ENCODE assay signal across 7 cellular contexts in the genomic region with DNA sequence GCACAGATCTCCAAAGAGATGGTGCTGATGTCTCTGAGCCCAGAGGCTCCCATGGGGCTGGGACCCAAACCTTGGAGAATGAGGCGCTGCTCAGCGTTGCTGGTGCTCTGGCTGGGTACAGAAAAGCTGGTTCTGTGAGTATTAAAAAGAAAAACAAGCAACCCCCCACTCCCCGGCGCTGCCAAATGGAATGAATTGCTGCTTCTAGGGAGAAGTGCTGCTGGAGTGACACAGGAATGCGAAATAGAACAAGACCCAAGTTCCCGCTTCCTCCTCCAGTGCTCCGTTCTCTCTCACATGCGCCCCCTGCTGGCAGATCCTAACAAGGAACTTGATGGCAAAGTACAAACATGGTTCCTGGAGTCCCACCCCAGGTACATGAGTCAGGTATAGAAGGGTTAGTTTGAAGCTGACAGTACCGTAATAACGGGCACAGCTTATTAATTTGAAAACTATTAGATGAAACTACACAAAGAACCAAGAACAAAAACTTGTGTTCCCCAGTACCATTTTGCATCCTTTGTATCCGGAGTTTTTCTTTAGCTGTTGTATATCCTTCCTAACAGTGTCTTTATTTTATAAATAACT. TPM values are rescaled to one million over a fixed set of nuclear protein-coding genes. Genes with fewer than 3 reads are reported as not detected.
DNase-seq lines count a peak whose midpoint lies in the region; ATAC-seq and TF ChIP-seq lines count a peak whose summit lies in the region.

No MANE protein-coding gene starts in this region.

- H3K4me3 ChIP-seq in heart left ventricle (peak overlapping the region in 2 of 12 donors; percentile 23 to 25), uterus (no peak overlapping the region)

- no peaks in the 10 kb centered on the region for H3K27me3 ChIP-seq in heart left ventricle
- H3K27me3 ChIP-seq in uterus = no peaks in the 10 kb centered on the region

- no peaks in the 10 kb centered on the region for H3K9me3 ChIP-seq in heart left ventricle
- no peaks in the 10 kb centered on the region for H3K9me3 ChIP-seq in uterus

- H3K4me1 Mint-ChIP-seq in T-cell = peaks cover 27 to 33% (median 32%) of the 10 kb centered on the region in 3 donors
- peaks cover 35% of the 10 kb centered on the region for H3K4me1 Mint-ChIP-seq in activated naive CD8-positive, alpha-beta T cell treated with anti-CD3 and anti-CD28 coated beads, Interleukin-2, amount 50 U/mL, for 24 hours

- H3K9me3 Mint-ChIP-seq in T-cell = no peaks in the 10 kb centered on the region
- H3K9me3 Mint-ChIP-seq in activated naive CD8-positive, alpha-beta T cell treated with anti-CD3 and anti-CD28 coated beads, Interleukin-2, amount 50 U/mL, for 24 hours = no peaks in the 10 kb centered on the region

- 17 to 21% (median 18%) methylated on average over 11 of the region's 11 CpGs for WGBS in heart left ventricle, 4 donors

- H3K27me3 Mint-ChIP-seq in T-cell = no peaks in the 10 kb centered on the region
- peaks cover 3% of the 10 kb centered on the region for H3K27me3 Mint-ChIP-seq in activated naive CD8-positive, alpha-beta T cell treated with anti-CD3 and anti-CD28 coated beads, Interleukin-2, amount 50 U/mL, for 24 hours

- peak overlapping the region in 1 of 2 donors; percentile 18 for H3K27ac Mint-ChIP-seq in T-cell
- peak overlapping the region; percentile 72 for H3K27ac Mint-ChIP-seq in activated naive CD8-positive, alpha-beta T cell treated with anti-CD3 and anti-CD28 coated beads, Interleukin-2, amount 50 U/mL, for 24 hours

- H3K36me3 ChIP-seq in heart left ventricle = peaks cover 0 to 10% (median 9%) of the 10 kb centered on the region in 9 donors
- no peaks in the 10 kb centered on the region for H3K36me3 ChIP-seq in uterus

- ATAC-seq in T-cell (replicated peaks in 1 of 4) = peak; percentile 33 to 55 (median 50)
- peak; percentile 79 for ATAC-seq in activated naive CD8-positive, alpha-beta T cell treated with anti-CD3 and anti-CD28 coated beads, Interleukin-2, amount 50 U/mL, for 24 hours
- ATAC-seq in heart left ventricle = peak in 3 of 4 donors; percentile 56 to 62 (median 59)

- intact Hi-C loops in heart left ventricle (cut with DNase I) (loop anchor here (1.0 to 2.0 kb wide), 3 partner anchors 28 to 84 kb away; partner anchors contain the start of gene STAU1 (in 1 of the 10)), uterus (cut with DNase I; ENCODE audit: low total_unique reads) (loop anchor here (5.0 kb wide), 1 partner anchor 85 kb away; no protein-coding TSS in a partner anchor)

- CTCF ChIA-PET in T-cell (lab: Charles Lee) = interaction anchor here (0.6 to 4.3 kb wide), 21 partner anchors 12 to 140 kb away, joined by 3 to 70 read pairs (median 4); partner anchors contain the start of gene STAU1 (in 1 of the 2)

- H3K4me3 Mint-ChIP-seq in T-cell = peak overlapping the region; percentile 25 to 48 (median 31)
- H3K4me3 Mint-ChIP-seq in activated naive CD8-positive, alpha-beta T cell treated with anti-CD3 and anti-CD28 coated beads, Interleukin-2, amount 50 U/mL, for 24 hours = peak overlapping the region; percentile 38

- DNase-seq in GM13977 (ENCODE audit: low spot score) (peak; percentile 68), NCI-H187 (lab: John Stamatoyannopoulos, UW) (peak; percentile 68 to 83), T-cell (peak; percentile 70 to 97 (median 88)), heart left ventricle (peak; percentile 90 to 95 (median 93)), pulmonary artery endothelial cell (ENCODE audit: low read depth, low spot score) (peak; percentile 63), uterus (peak; percentile 90 to 95)
- peak; percentile 98 for DNase-seq in activated naive CD8-positive, alpha-beta T cell treated with anti-CD3 and anti-CD28 coated beads, Interleukin-2, amount 50 U/mL, for 24 hours

- in situ Hi-C loops in GM13977 (cut with MboI; ENCODE audit: low pct_unique_long_range_greater_than_20kb, low sequenced_read_pairs, unreplicated experiment) = loop anchor here (5.0 kb wide), 1 partner anchor 85 kb away; no protein-coding TSS in a partner anchor

- H3K36me3 Mint-ChIP-seq in T-cell = peaks cover 3% of the 10 kb centered on the region
- peaks cover 16% of the 10 kb centered on the region for H3K36me3 Mint-ChIP-seq in activated naive CD8-positive, alpha-beta T cell treated with anti-CD3 and anti-CD28 coated beads, Interleukin-2, amount 50 U/mL, for 24 hours (ENCODE audit: low read depth)

- peak; percentile 85 for TF ChIP-seq CTCF in GM13977 (IDR thresholded peaks at IDR 0.05; ENCODE audit: extremely low read depth, insufficient read depth, missing control alignments)
- peak; percentile 83 to 96 (median 92) for TF ChIP-seq CTCF in heart left ventricle (IDR thresholded peaks at IDR 0.05)
- peak; percentile 82 to 90 (median 88) for TF ChIP-seq CTCF in uterus (IDR thresholded peaks at IDR 0.05)

- POLR2A ChIA-PET in T-cell (lab: Charles Lee) = interaction anchor here in 1 of 2 donors (0.6 kb wide), 1 partner anchor 52 kb away, joined by 8 read pairs; no protein-coding TSS in a partner anchor

- H3K27ac ChIP-seq in heart left ventricle = no peak overlapping the region
- no peak overlapping the region for H3K27ac ChIP-seq in uterus

- TF ChIP-seq POLR2A in heart left ventricle (IDR thresholded peaks at IDR 0.05) (no peak), uterus (IDR thresholded peaks at IDR 0.05) (no peak)

- peaks cover 0 to 29% (median 14%) of the 10 kb centered on the region in 12 donors for H3K4me1 ChIP-seq in heart left ventricle
- no peaks in the 10 kb centered on the region for H3K4me1 ChIP-seq in uterus

RNA-seq across cellular contexts. Expression of gene DDX27, which starts 2.1 kb away (rescaled TPM):
- total RNA-seq in T-cell = 10 to 100 TPM; 57.7 to 92.3 (median 59.2) TPM
- 10 to 100 TPM; 12.0 to 18.3 (median 13.4) TPM for total RNA-seq in heart left ventricle
- polyA plus RNA-seq in heart left ventricle = 10 to 100 TPM; 13.9 to 34.2 TPM
- 27.0 and 37.5 TPM in 2 replicates for total RNA-seq in pulmonary artery endothelial cell
- total RNA-seq in uterus = 10 to 100 TPM; 11.8 to 35.8 (median 26.5) TPM

RNA-seq across cellular contexts. Expression of gene STAU1, which starts 29.0 kb away (rescaled TPM):
- total RNA-seq in T-cell (10 to 100 TPM; 39.3 to 52.8 (median 43.6) TPM), heart left ventricle (10 to 100 TPM; 56.7 to 95.4 (median 73.6) TPM), pulmonary artery endothelial cell (58.8 and 63.0 TPM in 2 replicates), uterus (10 to 100 TPM; 52.6 to 97.1 (median 73.3) TPM)
- polyA plus RNA-seq in heart left ventricle = 10 to 100 TPM; 23.2 to 43.9 TPM
